In the genomic region with DNA sequence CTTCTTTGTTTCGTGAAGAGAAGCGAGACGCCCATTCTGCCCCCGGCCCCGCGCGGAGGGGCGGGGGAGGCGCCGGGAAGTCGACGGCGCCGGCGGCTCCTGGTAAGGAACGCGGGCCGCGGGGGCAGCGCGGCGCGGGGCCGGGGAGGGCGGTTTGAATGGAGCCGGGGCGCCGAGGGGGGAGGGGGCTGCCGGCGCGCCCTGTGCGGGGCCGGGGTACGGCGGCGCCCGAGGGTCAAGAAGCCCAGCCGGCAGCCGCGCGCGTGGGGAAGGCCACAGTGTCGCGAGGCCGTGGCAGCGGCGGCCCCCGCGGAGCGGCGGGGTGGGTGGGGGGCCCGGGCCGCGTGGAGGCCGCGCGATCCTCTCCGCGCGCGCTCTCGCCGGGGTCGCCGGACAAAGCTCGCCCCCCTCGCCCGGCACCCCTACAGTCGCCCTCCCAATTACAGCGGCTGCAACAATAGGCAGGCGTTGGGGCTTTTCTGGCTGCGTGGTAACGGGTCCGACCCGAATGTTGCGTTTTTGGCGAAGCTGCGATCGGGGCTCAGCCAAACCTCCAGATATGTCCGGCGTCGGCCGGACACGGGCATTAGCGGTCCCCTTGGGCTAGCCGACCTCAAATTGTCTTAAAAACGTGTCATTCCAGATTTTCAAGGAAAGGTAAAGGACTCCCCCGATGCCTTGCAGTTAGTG, we compare ENCODE assay signal across 7 cellular contexts. TPM values are rescaled to one million over a fixed set of nuclear protein-coding genes. Genes with fewer than 3 reads are reported as not detected.
A peak's percentile ranks its signal among the peaks of the same experiment; 100 is the strongest.
DNase-seq lines count a peak whose midpoint lies in the region; ATAC-seq and TF ChIP-seq lines count a peak whose summit lies in the region.

No MANE protein-coding gene starts in this region.

- 0% methylated on average over 54 to 86 of the region's 88 CpGs for WGBS in heart right ventricle, 2 donors

- TF ChIP-seq CTCF in GM12875 (IDR thresholded peaks at IDR 0.05; ENCODE audit: borderline replicate concordance, insufficient read depth, low read depth, low read length) (no peak), heart right ventricle (IDR thresholded peaks at IDR 0.05) (no peak)

- H3K4me3 ChIP-seq in GM12875 (ENCODE audit: low read depth, low read length) (peak overlapping the region; percentile 78), adipocyte (ENCODE audit: low read length) (peak overlapping the region; percentile 99), heart right ventricle (peak overlapping the region; percentile 72 to 99 (median 90))

- ATAC-seq in GM21723 (IDR thresholded peaks at IDR 0.05; ENCODE audit: unreplicated experiment) (peak; percentile 34), heart right ventricle (peak; percentile 16 to 68 (median 38))

- H3K4me1 ChIP-seq in adipocyte (ENCODE audit: control insufficient read depth, insufficient read depth, low read length), result peaks cover 9% of the 10 kb centered on the region
- H3K4me1 ChIP-seq in heart right ventricle, result peaks cover 0 to 28% (median 17%) of the 10 kb centered on the region in 9 donors

- DNase-seq in adipocyte (ENCODE audit: low read depth), result peak; percentile 64
- DNase-seq in heart right ventricle, result peak in 1 of 2 donors; percentile 33
- peak in 8 of 10 donors; percentile 3 to 94 (median 50) for DNase-seq in posterior cingulate gyrus
- DNase-seq in MV-4-11 (lab: John Stamatoyannopoulos, UW), result no peak

- H3K9me3 ChIP-seq in KOPT-K1 (ENCODE audit: insufficient read depth, low read length, poor library complexity, severe bottlenecking) (no peaks in the 10 kb centered on the region), adipocyte (ENCODE audit: control insufficient read depth, low read length) (no peaks in the 10 kb centered on the region), heart right ventricle (no peaks in the 10 kb centered on the region)

- H3K27ac ChIP-seq in KOPT-K1 (ENCODE audit: low read depth, low read length, poor library complexity, severe bottlenecking) (peak overlapping the region; percentile 95), heart right ventricle (peak overlapping the region; percentile 85 to 97 (median 92))

- intact Hi-C loops in heart right ventricle (cut with DNase I) (loop anchor here in 1 of 10 donors (2.0 kb wide), 1 partner anchor 14 kb away; no protein-coding TSS in a partner anchor), posterior cingulate gyrus (cut with DNase I) (no loop called here)

- peaks cover 13% of the 10 kb centered on the region; the same call in 1 of the 2 replicates for H3K36me3 ChIP-seq in KOPT-K1 (ENCODE audit: insufficient read depth, low read length)
- H3K36me3 ChIP-seq in adipocyte (ENCODE audit: control insufficient read depth, insufficient read depth, low read length, severe bottlenecking), result no peaks in the 10 kb centered on the region
- H3K36me3 ChIP-seq in heart right ventricle, result no peaks in the 10 kb centered on the region

- H3K9ac ChIP-seq in adipocyte (ENCODE audit: low read length), result peak overlapping the region; percentile 97

- no peaks in the 10 kb centered on the region for H3K27me3 ChIP-seq in adipocyte (replicated peaks; ENCODE audit: control insufficient read depth, insufficient read depth, low read length)
- H3K27me3 ChIP-seq in heart right ventricle, result no peaks in the 10 kb centered on the region

RNA-seq across cellular contexts. Expression of a gene that starts 0.4 kb away (rescaled TPM):
- total RNA-seq in heart right ventricle, result 10 to 100 TPM; 35.2 to 54.4 (median 42.2) TPM
- polyA plus RNA-seq in heart right ventricle, result 10 to 100 TPM; 53.0 to 64.8 TPM

RNA-seq across cellular contexts. Expression of a gene that starts 32.6 kb away (rescaled TPM):
- 10 to 100 TPM; 10.8 to 16.1 (median 14.5) TPM for total RNA-seq in heart right ventricle
- polyA plus RNA-seq in heart right ventricle, result 10 to 100 TPM; 15.6 to 17.3 TPM

RNA-seq across cellular contexts. Expression of a gene that starts 32.8 kb away (rescaled TPM):
- 10 to 100 TPM; 13.7 to 26.0 (median 16.9) TPM for total RNA-seq in heart right ventricle
- polyA plus RNA-seq in heart right ventricle, result 10 to 100 TPM; 25.2 to 36.7 TPM
